ENCODE assay signal across 10 cellular contexts in genomic region chr1:117674521-117675400, GRCh38.
DNase-seq lines count a peak whose midpoint lies in the region; ATAC-seq, FAIRE-seq and TF ChIP-seq lines count a peak whose summit lies in the region.
"Had no signal": no experiment of that assay in that cellular context is flagged by ENCODE, and none has a peak within 500 bp of the region (broad histone marks: within the 10 kb centered on the region; RNA-seq: fewer than 3 reads in every experiment).

No MANE protein-coding gene starts in this region.

- no peak overlapping the region for H3K14ac ChIP-seq in neuronal stem cell (ENCODE audit: low read length)

- H3K23ac ChIP-seq in neuronal stem cell (ENCODE audit: low read depth, low read length, poor library complexity) = no peak overlapping the region

- peaks cover 0 to 2% of the 10 kb centered on the region in 2 donors for H3K4me1 ChIP-seq in neuronal stem cell (ENCODE audit: control insufficient read depth in 2 of 2, insufficient read depth in 1 of 2, low read depth in 1 of 2, low read length in 2 of 2)

- H4K91ac ChIP-seq in neuronal stem cell (ENCODE audit: low read depth, low read length, poor library complexity) = no peak overlapping the region

- no peaks in the 10 kb centered on the region for H3K36me3 ChIP-seq in bronchial epithelial cell (ENCODE audit: control insufficient read depth, insufficient read depth, low read length)
- no peaks in the 10 kb centered on the region for H3K36me3 ChIP-seq in neuronal stem cell (replicated peaks in 1 of 2; ENCODE audit: control insufficient read depth in 2 of 2, insufficient read depth in 2 of 2, low read length in 2 of 2)

- no peaks in the 10 kb centered on the region for H3K9me3 ChIP-seq in neuronal stem cell (replicated peaks in 1 of 2; ENCODE audit: control insufficient read depth in 2 of 2, insufficient read depth in 1 of 2, low read depth in 1 of 2, low read length in 2 of 2)

- no peak overlapping the region for H3K4ac ChIP-seq in neuronal stem cell (ENCODE audit: low read length)

- H2AFZ ChIP-seq in neuronal stem cell (ENCODE audit: low read length) = no peak overlapping the region

- H2AK5ac ChIP-seq in neuronal stem cell (ENCODE audit: low read depth, low read length) = no peak overlapping the region

- DNase-seq in GM12865 (ENCODE audit: low read depth) (peak; percentile 78), OCI-M1 (lab: John Stamatoyannopoulos, UW) (peak; percentile 88), bronchial epithelial cell (ENCODE audit: low read depth) (peak; percentile 50), NCI-H748 treated with DMSO at 0.1 percent for 48 hours (lab: John Stamatoyannopoulos, UW) (no peak), neuronal stem cell (ENCODE audit: low spot score) (no peak), NCI-H2107 (lab: John Stamatoyannopoulos, UW) (no peak)
- peak; percentile 36 for DNase-seq in stimulated activated CD4-positive, alpha-beta T cell treated with anti-CD3 and anti-CD28 coated beads, Interleukin-4, amount 100 ng/mL, for 24 hours

- no peak overlapping the region for H2BK15ac ChIP-seq in neuronal stem cell (ENCODE audit: low read length)

- no peak overlapping the region for H3K18ac ChIP-seq in neuronal stem cell (ENCODE audit: low read length)

- H4K8ac ChIP-seq in neuronal stem cell (ENCODE audit: low read depth, low read length) = no peak overlapping the region

- peaks cover 5% of the 10 kb centered on the region for H3K27me3 ChIP-seq in bronchial epithelial cell (ENCODE audit: control insufficient read depth, insufficient read depth, low read length)
- peaks cover 0 to 6% (median 0%) of the 10 kb centered on the region in 3 experiments for H3K27me3 ChIP-seq in neuronal stem cell (ENCODE audit: control insufficient read depth in 3 of 3, insufficient read depth in 3 of 3, low read depth in 1 of 3, low read length in 3 of 3)

- H3K79me1 ChIP-seq in neuronal stem cell (ENCODE audit: low read depth, low read length) = no peaks in the 10 kb centered on the region

- H3K4me3 ChIP-seq in GM12865 (ENCODE audit: low read depth, low read length) (no peak overlapping the region), bronchial epithelial cell (ENCODE audit: low read depth, low read length) (no peak overlapping the region), neuronal stem cell (ENCODE audit: low read length in 2 of 2) (no peak overlapping the region)
- H3K4me3 ChIP-seq: lung had no signal

- H3K4me2 ChIP-seq in neuronal stem cell (ENCODE audit: insufficient read depth, low read length, poor library complexity, severe bottlenecking) = no peak overlapping the region

- no peak overlapping the region for H3K9ac ChIP-seq in neuronal stem cell (ENCODE audit: low read depth, low read length, poor library complexity)

- no peak for FAIRE-seq in bronchial epithelial cell (lab: Jason Lieb, UNC)
- FAIRE-seq: TTC549 had no signal

- no peak overlapping the region for H2BK12ac ChIP-seq in neuronal stem cell (ENCODE audit: low read length)

- ATAC-seq in GM21825 (IDR thresholded peaks at IDR 0.05; ENCODE audit: unreplicated experiment) = peak; percentile 53

- TF ChIP-seq CTCF in GM12865 (IDR thresholded peaks at IDR 0.05; ENCODE audit: insufficient read depth, low read depth, low read length, missing control alignments) = peak; percentile 75
- TF ChIP-seq CTCF in bronchial epithelial cell (IDR thresholded peaks at IDR 0.05; ENCODE audit: insufficient read depth, low read length, severe bottlenecking) = peak; percentile 72

- no peak overlapping the region for H2BK120ac ChIP-seq in neuronal stem cell (ENCODE audit: low read depth, low read length)

- WGBS in neuronal stem cell (ENCODE audit: extremely low coverage in 2 of 2, insufficient read length in 2 of 2, insufficient replicate concordance in 1 of 2), 2 donors = no CpG with 5 or more reads among the region's 10 CpGs

- no peak overlapping the region for H3K27ac ChIP-seq in neuronal stem cell (replicated peaks; ENCODE audit: low read length)

- H2BK5ac ChIP-seq in neuronal stem cell (ENCODE audit: low read length) = no peak overlapping the region

Comparison
In these comparisons a context has a peak if more than half of its experiments do, and no peak if none do; other contexts are left out.
1. DNase-seq: peak in GM12865 (single experiment), OCI-M1 (single experiment), bronchial epithelial cell (single experiment) and stimulated activated CD4-positive, alpha-beta T cell treated with anti-CD3 and anti-CD28 coated beads, Interleukin-4, amount 100 ng/mL, for 24 hours (single experiment); none in NCI-H748 treated with DMSO at 0.1 percent for 48 hours (single experiment), neuronal stem cell (single experiment) and NCI-H2107 (single experiment).